16 cellular contexts compared by ENCODE assay signal in genomic region chr6:22877946-22878705, GRCh38.
DNase-seq lines count a peak whose midpoint lies in the region; ATAC-seq and TF ChIP-seq lines count a peak whose summit lies in the region.
"Had no signal": no experiment of that assay in that cellular context is flagged by ENCODE, and none has a peak within 500 bp of the region (broad histone marks: within the 10 kb centered on the region; RNA-seq: fewer than 3 reads in every experiment).

No MANE protein-coding gene starts in this region.

- CTCF ChIA-PET in naive thymus-derived CD4-positive, alpha-beta T cell (lab: Charles Lee), result no interaction called here

- intact Hi-C loops in naive thymus-derived CD4-positive, alpha-beta T cell (cut with micrococcal nuclease), result no loop called here
- intact Hi-C loops in prostate gland (cut with DNase I), result loop anchor here (10.0 kb wide), 2 partner anchors 77 to 833 kb away; no protein-coding TSS in a partner anchor

- peaks cover 41% of the 10 kb centered on the region for H3K4me1 ChIP-seq in iPS-18a (ENCODE audit: control insufficient read depth, low read depth, low read length)
- peaks cover 51% of the 10 kb centered on the region for H3K4me1 ChIP-seq in skeletal muscle satellite cell (ENCODE audit: control insufficient read depth, insufficient read depth, low read length)
- H3K4me1 ChIP-seq in naive thymus-derived CD4-positive, alpha-beta T cell (ENCODE audit: control insufficient read depth in 2 of 2, insufficient read depth in 2 of 2, low read length in 2 of 2), result no peaks in the 10 kb centered on the region
- H3K4me1 ChIP-seq in prostate gland (replicated peaks), result no peaks in the 10 kb centered on the region

- H3K36me3 Mint-ChIP-seq in brain, result peaks cover 10% of the 10 kb centered on the region
- H3K36me3 Mint-ChIP-seq in T-helper 2 cell treated with Interferon-gamma antibody and Interleukin-4, amounts not matched to agents 5 μg/mL and 100 μg/mL, for 36 hours (ENCODE audit: low read depth), result no peaks in the 10 kb centered on the region
- no peaks in the 10 kb centered on the region for H3K36me3 Mint-ChIP-seq in naive thymus-derived CD4-positive, alpha-beta T cell

- 57% methylated on average over 5 of the region's 5 CpGs for WGBS in prostate gland

- DNase-seq in H4 (ENCODE audit: low spot score), result peak; percentile 31
- DNase-seq in T-helper 2 cell treated with Interferon-gamma antibody and Interleukin-4, amounts not matched to agents 5 μg/mL and 100 μg/mL, for 36 hours (ENCODE audit: low spot score), result no peak
- no peak for DNase-seq in NCI-H1105 treated with DMSO at 0.1 percent for 48 hours (lab: John Stamatoyannopoulos, UW)
- no peak for DNase-seq in naive thymus-derived CD4-positive, alpha-beta T cell
- DNase-seq in prostate gland (ENCODE audit: low spot score), result no peak
- DNase-seq: activated T-cell treated with anti-CD3 and anti-CD28 coated beads, Interleukin-2, amount 50 U/mL, for 1 hour; central memory CD4-positive, alpha-beta T cell; DMS 273 treated with DMSO at 0.1 percent for 48 hours; glutamatergic neuron; NCI-H510A; small intestine; WERI-Rb-1 had no signal

- H3K4me3 ChIP-seq in iPS-18a (ENCODE audit: low read length) (peak overlapping the region; percentile 27), skeletal muscle satellite cell (ENCODE audit: low read length) (no peak overlapping the region), prostate gland (no peak overlapping the region)
- H3K4me3 ChIP-seq in naive thymus-derived CD4-positive, alpha-beta T cell (ENCODE audit: low read length), result no peak overlapping the region
- H3K4me3 ChIP-seq: vagina had no signal

- H3K4me3 Mint-ChIP-seq in brain, result peak overlapping the region in 1 of 5 experiments; percentile 52
- no peak overlapping the region for H3K4me3 Mint-ChIP-seq in T-helper 2 cell treated with Interferon-gamma antibody and Interleukin-4, amounts not matched to agents 5 μg/mL and 100 μg/mL, for 36 hours
- H3K4me3 Mint-ChIP-seq in naive thymus-derived CD4-positive, alpha-beta T cell, result no peak overlapping the region

- H3K9me3 Mint-ChIP-seq in brain, result peaks cover 4 to 17% (median 8%) of the 10 kb centered on the region in 5 experiments
- no peaks in the 10 kb centered on the region for H3K9me3 Mint-ChIP-seq in T-helper 2 cell treated with Interferon-gamma antibody and Interleukin-4, amounts not matched to agents 5 μg/mL and 100 μg/mL, for 36 hours
- peaks cover 0 to 11% (median 0%) of the 10 kb centered on the region in 11 donors for H3K9me3 Mint-ChIP-seq in naive thymus-derived CD4-positive, alpha-beta T cell

- no peak overlapping the region for H3K9ac ChIP-seq in iPS-18a (ENCODE audit: low read length)
- H3K9ac ChIP-seq in skeletal muscle satellite cell (ENCODE audit: low read depth, low read length), result peak overlapping the region; percentile 12

- no peak for TF ChIP-seq CTCF in brain (conservative IDR thresholded peaks at IDR 0.05)
- no peak for TF ChIP-seq CTCF in prostate gland (IDR thresholded peaks at IDR 0.05)

- H3K27ac ChIP-seq in iPS-18a (ENCODE audit: low read length) (peak overlapping the region; percentile 60), prostate gland (no peak overlapping the region)
- H3K27ac ChIP-seq in naive thymus-derived CD4-positive, alpha-beta T cell (ENCODE audit: low read depth, low read length), result no peak overlapping the region
- H3K27ac ChIP-seq: vagina, WERI-Rb-1 had no signal

- no peak for TF ChIP-seq POLR2A in prostate gland (IDR thresholded peaks at IDR 0.05)

- no peak overlapping the region for H3K4me2 ChIP-seq in skeletal muscle satellite cell (ENCODE audit: low read length)

- H3K27ac Mint-ChIP-seq in brain, result peak overlapping the region in 4 of 5 experiments; percentile 3 to 88 (median 44)
- H3K27ac Mint-ChIP-seq in T-helper 2 cell treated with Interferon-gamma antibody and Interleukin-4, amounts not matched to agents 5 μg/mL and 100 μg/mL, for 36 hours, result no peak overlapping the region
- no peak overlapping the region for H3K27ac Mint-ChIP-seq in naive thymus-derived CD4-positive, alpha-beta T cell

- POLR2A ChIA-PET in naive thymus-derived CD4-positive, alpha-beta T cell (lab: Charles Lee), result no interaction called here

- H3K9me3 ChIP-seq in iPS-18a (ENCODE audit: control insufficient read depth, low read depth, low read length), result no peaks in the 10 kb centered on the region
- no peaks in the 10 kb centered on the region for H3K9me3 ChIP-seq in skeletal muscle satellite cell (replicated peaks; ENCODE audit: low read length)
- no peaks in the 10 kb centered on the region for H3K9me3 ChIP-seq in naive thymus-derived CD4-positive, alpha-beta T cell (ENCODE audit: control insufficient read depth in 2 of 3, low read length in 3 of 3)
- H3K9me3 ChIP-seq in prostate gland, result no peaks in the 10 kb centered on the region
- H3K9me3 ChIP-seq: vagina had no signal

- H3K27me3 Mint-ChIP-seq in brain, result no peaks in the 10 kb centered on the region
- H3K27me3 Mint-ChIP-seq in T-helper 2 cell treated with Interferon-gamma antibody and Interleukin-4, amounts not matched to agents 5 μg/mL and 100 μg/mL, for 36 hours (ENCODE audit: low read depth), result no peaks in the 10 kb centered on the region
- H3K27me3 Mint-ChIP-seq in naive thymus-derived CD4-positive, alpha-beta T cell, result no peaks in the 10 kb centered on the region

- H3K27me3 ChIP-seq in iPS-18a (ENCODE audit: control insufficient read depth, insufficient read depth, low read length) (no peaks in the 10 kb centered on the region), skeletal muscle satellite cell (ENCODE audit: control insufficient read depth, insufficient read depth, low read length) (no peaks in the 10 kb centered on the region), prostate gland (replicated peaks; ENCODE audit: insufficient read depth) (no peaks in the 10 kb centered on the region)
- no peaks in the 10 kb centered on the region for H3K27me3 ChIP-seq in naive thymus-derived CD4-positive, alpha-beta T cell (ENCODE audit: control insufficient read depth in 2 of 2, insufficient read depth in 2 of 2, low read length in 2 of 2)
- H3K27me3 ChIP-seq: vagina had no signal

- peaks cover 59% of the 10 kb centered on the region for H3K4me1 Mint-ChIP-seq in brain
- H3K4me1 Mint-ChIP-seq in T-helper 2 cell treated with Interferon-gamma antibody and Interleukin-4, amounts not matched to agents 5 μg/mL and 100 μg/mL, for 36 hours (ENCODE audit: low read depth), result no peaks in the 10 kb centered on the region
- H3K4me1 Mint-ChIP-seq in naive thymus-derived CD4-positive, alpha-beta T cell, result no peaks in the 10 kb centered on the region

- ATAC-seq in naive thymus-derived CD4-positive, alpha-beta T cell, result no peak

- H3K36me3 ChIP-seq in iPS-18a (ENCODE audit: control insufficient read depth, low read depth, low read length), result no peaks in the 10 kb centered on the region
- no peaks in the 10 kb centered on the region for H3K36me3 ChIP-seq in skeletal muscle satellite cell (ENCODE audit: insufficient read depth, low read length)
- H3K36me3 ChIP-seq in naive thymus-derived CD4-positive, alpha-beta T cell (ENCODE audit: control insufficient read depth in 2 of 3, insufficient read depth in 3 of 3, low read length in 3 of 3), result no peaks in the 10 kb centered on the region
- no peaks in the 10 kb centered on the region for H3K36me3 ChIP-seq in prostate gland
- H3K36me3 ChIP-seq: vagina, WERI-Rb-1 had no signal

Comparison
In these comparisons a context has a peak if more than half of its experiments do, and no peak if none do; other contexts are left out.
1. H3K27ac Mint-ChIP-seq: peak in brain (4 of 5); none in T-helper 2 cell treated with Interferon-gamma antibody and Interleukin-4, amounts not matched to agents 5 μg/mL and 100 μg/mL, for 36 hours (single experiment) and naive thymus-derived CD4-positive, alpha-beta T cell (0 of 9).